Comparison of ENCODE assay signal across 8 cellular contexts in genomic region chr2:135078417-135078816, GRCh38. TPM values are rescaled to one million over a fixed set of nuclear protein-coding genes. Genes with fewer than 3 reads are reported as not detected.
"Had no signal": no experiment of that assay in that cellular context is flagged by ENCODE, and none has a peak within 500 bp of the region (broad histone marks: within the 10 kb centered on the region; RNA-seq: fewer than 3 reads in every experiment).

No MANE protein-coding gene starts in this region.

- FAIRE-seq: GM12878, GM12891, GM12892, GM18507, GM19239 had no signal

- DNase-seq: GDM1, GF-D8 had no signal

- ATAC-seq: GM12878 had no signal

- H3K4me3 ChIP-seq: GM12878 had no signal

RNA-seq across cellular contexts. Expression of gene MAP3K19, which starts 31.2 kb away (rescaled TPM):
- total RNA-seq: G401, GM12878 had no signal
